Comparison of ENCODE assay signal across 8 cellular contexts in the genomic region with DNA sequence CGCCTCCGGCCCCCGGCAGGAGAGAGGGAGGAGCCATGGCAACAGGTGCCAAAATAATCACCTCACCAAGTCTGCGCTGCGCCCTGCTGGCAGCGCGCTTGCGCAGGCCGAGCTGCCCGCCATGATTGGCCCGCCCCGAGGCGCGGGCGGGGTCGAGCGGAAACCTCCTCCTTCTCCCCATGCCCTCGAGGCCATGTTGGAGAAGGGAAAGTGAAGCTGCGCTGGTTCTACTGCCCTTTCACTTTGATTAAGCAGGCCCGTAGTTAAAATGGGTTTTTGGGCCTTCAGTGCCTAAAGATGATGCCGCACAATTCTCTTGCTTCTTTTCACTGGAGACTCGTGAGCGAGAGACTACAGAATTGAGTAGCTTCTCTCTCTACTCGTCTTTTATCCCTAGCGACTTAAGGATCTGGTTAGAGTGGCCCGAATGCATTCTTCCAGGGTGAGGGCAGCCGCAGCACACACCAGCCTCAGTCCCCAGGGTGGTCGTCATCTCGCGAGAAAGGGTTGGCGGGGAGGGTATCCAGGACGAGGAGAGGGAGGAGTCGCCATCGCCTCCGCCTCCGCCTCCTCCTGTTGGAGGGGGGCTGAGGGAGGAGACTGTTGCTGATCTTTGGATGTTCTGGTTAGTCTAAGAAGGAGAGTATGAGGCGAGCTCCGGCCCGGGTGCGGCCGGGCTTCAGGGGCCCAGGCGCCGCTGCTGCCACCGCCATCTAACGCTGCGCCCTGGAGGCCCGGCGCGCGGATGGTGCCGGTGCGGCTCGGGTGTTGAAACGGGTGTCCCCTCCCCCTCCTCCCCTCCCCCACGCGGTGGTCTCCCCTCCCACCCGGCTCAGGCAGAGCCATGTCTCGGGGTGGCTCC. TPM values are rescaled to one million over a fixed set of nuclear protein-coding genes. Genes with fewer than 3 reads are reported as not detected.
A peak's percentile ranks its signal among the peaks of the same experiment; 100 is the strongest.
DNase-seq lines count a peak whose midpoint lies in the region; ATAC-seq and TF ChIP-seq lines count a peak whose summit lies in the region.

A gene with protein sequence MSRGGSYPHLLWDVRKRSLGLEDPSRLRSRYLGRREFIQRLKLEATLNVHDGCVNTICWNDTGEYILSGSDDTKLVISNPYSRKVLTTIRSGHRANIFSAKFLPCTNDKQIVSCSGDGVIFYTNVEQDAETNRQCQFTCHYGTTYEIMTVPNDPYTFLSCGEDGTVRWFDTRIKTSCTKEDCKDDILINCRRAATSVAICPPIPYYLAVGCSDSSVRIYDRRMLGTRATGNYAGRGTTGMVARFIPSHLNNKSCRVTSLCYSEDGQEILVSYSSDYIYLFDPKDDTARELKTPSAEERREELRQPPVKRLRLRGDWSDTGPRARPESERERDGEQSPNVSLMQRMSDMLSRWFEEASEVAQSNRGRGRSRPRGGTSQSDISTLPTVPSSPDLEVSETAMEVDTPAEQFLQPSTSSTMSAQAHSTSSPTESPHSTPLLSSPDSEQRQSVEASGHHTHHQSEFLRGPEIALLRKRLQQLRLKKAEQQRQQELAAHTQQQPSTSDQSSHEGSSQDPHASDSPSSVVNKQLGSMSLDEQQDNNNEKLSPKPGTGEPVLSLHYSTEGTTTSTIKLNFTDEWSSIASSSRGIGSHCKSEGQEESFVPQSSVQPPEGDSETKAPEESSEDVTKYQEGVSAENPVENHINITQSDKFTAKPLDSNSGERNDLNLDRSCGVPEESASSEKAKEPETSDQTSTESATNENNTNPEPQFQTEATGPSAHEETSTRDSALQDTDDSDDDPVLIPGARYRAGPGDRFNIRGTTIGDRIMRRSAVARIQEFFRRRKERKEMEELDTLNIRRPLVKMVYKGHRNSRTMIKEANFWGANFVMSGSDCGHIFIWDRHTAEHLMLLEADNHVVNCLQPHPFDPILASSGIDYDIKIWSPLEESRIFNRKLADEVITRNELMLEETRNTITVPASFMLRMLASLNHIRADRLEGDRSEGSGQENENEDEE (plus strand): TSS at position 616 of the 862 bp plus-strand sequence. CDS start 229 bp downstream, at position 845.

- H3K27ac Mint-ChIP-seq in endothelial cell (ENCODE audit: unreplicated experiment) (peak within 1 kb of the TSS; percentile 100), mesothelial cell of epicardium (peak within 1 kb of the TSS; percentile 100)

- H3K4me1 ChIP-seq in OCI-LY3 (ENCODE audit: low read length): peaks cover 23% of the 10 kb centered on the region

- H2AFZ ChIP-seq in OCI-LY3 (ENCODE audit: low read depth, low read length): peak within 1 kb of the TSS; percentile 90

- H3K36me3 Mint-ChIP-seq in endothelial cell (ENCODE audit: low read depth, unreplicated experiment): peaks cover 14% of the 10 kb centered on the region
- H3K36me3 Mint-ChIP-seq in mesothelial cell of epicardium: no peaks in the 10 kb centered on the region

- peaks cover 16% of the 10 kb centered on the region for H3K27me3 Mint-ChIP-seq in endothelial cell (ENCODE audit: unreplicated experiment)
- H3K27me3 Mint-ChIP-seq in mesothelial cell of epicardium (ENCODE audit: low read depth): no peaks in the 10 kb centered on the region

- H3K9me3 ChIP-seq in OCI-LY3 (ENCODE audit: insufficient read depth, low read length): no peaks in the 10 kb centered on the region

- peak within 1 kb of the TSS; percentile 98 for H3K4me3 Mint-ChIP-seq in endothelial cell (ENCODE audit: unreplicated experiment)
- H3K4me3 Mint-ChIP-seq in mesothelial cell of epicardium: peak within 1 kb of the TSS; percentile 81

- H4K20me1 ChIP-seq in OCI-LY3 (ENCODE audit: insufficient read depth, low read length): peaks cover 13% of the 10 kb centered on the region; the same call in 1 of the 2 replicates

- ATAC-seq in GM21515 (IDR thresholded peaks at IDR 0.05; ENCODE audit: unreplicated experiment): peak; percentile 74

- no peaks in the 10 kb centered on the region for H3K27me3 ChIP-seq in OCI-LY3 (ENCODE audit: low read depth, low read length)

- peak within 1 kb of the TSS; percentile 94 for H3K4me2 ChIP-seq in OCI-LY3 (ENCODE audit: low read length)

- H3K79me2 ChIP-seq in OCI-LY3 (ENCODE audit: low read length): peaks cover 68% of the 10 kb centered on the region

- peaks cover 31% of the 10 kb centered on the region for H3K4me1 Mint-ChIP-seq in endothelial cell (ENCODE audit: unreplicated experiment)
- peaks cover 29% of the 10 kb centered on the region for H3K4me1 Mint-ChIP-seq in mesothelial cell of epicardium

- peak within 1 kb of the TSS; percentile 96 for H3K9ac ChIP-seq in OCI-LY3 (ENCODE audit: low read length)

- no peaks in the 10 kb centered on the region for H3K9me3 Mint-ChIP-seq in endothelial cell (ENCODE audit: unreplicated experiment)
- H3K9me3 Mint-ChIP-seq in mesothelial cell of epicardium: no peaks in the 10 kb centered on the region

- peak within 1 kb of the TSS; percentile 91 for H3K27ac ChIP-seq in OCI-LY3 (ENCODE audit: low read length)

- H3K4me3 ChIP-seq in OCI-LY3 (ENCODE audit: low read length): peak within 1 kb of the TSS; percentile 86

- H3K36me3 ChIP-seq in OCI-LY3 (replicated peaks; ENCODE audit: low read depth, low read length): no peaks in the 10 kb centered on the region

- DNase-seq in D341Med (ENCODE audit: low spot score) (peak; percentile 99), HuH-7 (ENCODE audit: low spot score) (peak; percentile 96), endothelial cell (ENCODE audit: low spot score) (peak; percentile 95), mesothelial cell of epicardium (ENCODE audit: low spot score in 2 of 2, unreplicated experiment in 2 of 2) (peak; percentile 95)
- peak; percentile 94 for DNase-seq in activated CD8-positive, alpha-beta memory T cell treated with anti-CD3 and anti-CD28 coated beads, Interleukin-2, amount 50 U/mL, for 48 hours
- DNase-seq in stimulated activated CD8-positive, alpha-beta memory T cell treated with anti-CD3 and anti-CD28 coated beads, Interleukin-15, amount 100 ng/mL, for 48 hours (ENCODE audit: low read depth in 2 of 2): peak; percentile 96 to 97

- TF ChIP-seq CTCF in OCI-LY3 (IDR thresholded peaks at IDR 0.05; ENCODE audit: low read depth, low read length): no peak
- TF ChIP-seq CTCF in endothelial cell (IDR thresholded peaks at IDR 0.05; ENCODE audit: unreplicated experiment): no peak
- no peak for TF ChIP-seq CTCF in mesothelial cell of epicardium (IDR thresholded peaks at IDR 0.05; ENCODE audit: unreplicated experiment)

RNA-seq across cellular contexts. Expression of the gene that starts here (rescaled TPM):
- total RNA-seq in endothelial cell (ENCODE audit: unreplicated experiment): 21.0 TPM
- total RNA-seq in mesothelial cell of epicardium: 34.0 to 34.4 TPM (median 34.0 TPM) in 3 replicates

Comparison
In these comparisons a context has a peak if more than half of its experiments do, and no peak if none do; other contexts are left out.
1. Peak in every context shown above with its lines: DNase-seq, ATAC-seq, H3K4me3 ChIP-seq and H3K27ac ChIP-seq.